ENCODE assay signal across 16 cellular contexts in the genomic region with DNA sequence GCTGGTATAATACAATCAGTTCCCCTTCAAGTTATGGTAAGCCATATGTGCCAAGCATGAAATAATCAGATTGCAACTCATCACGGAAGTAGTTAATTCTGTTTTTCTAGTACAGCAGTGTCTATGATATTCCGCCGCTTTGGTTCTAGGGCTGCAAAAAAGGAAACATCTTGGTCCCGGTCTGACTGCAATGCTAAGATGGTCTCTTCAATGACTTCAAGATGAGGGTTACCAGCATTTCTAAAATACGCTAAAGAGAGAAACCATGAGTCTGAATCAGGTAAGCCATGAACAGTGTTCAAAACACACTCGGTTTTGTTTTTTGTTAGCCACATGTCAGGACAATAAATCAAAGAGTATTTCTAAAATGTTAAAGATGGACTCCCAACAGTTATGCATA. TPM values are rescaled to one million over a fixed set of nuclear protein-coding genes. Genes with fewer than 3 reads are reported as not detected.
DNase-seq lines count a peak whose midpoint lies in the region; ATAC-seq and TF ChIP-seq lines count a peak whose summit lies in the region.
"Had no signal": no experiment of that assay in that cellular context is flagged by ENCODE, and none has a peak within 500 bp of the region (broad histone marks: within the 10 kb centered on the region; RNA-seq: fewer than 3 reads in every experiment).

No MANE protein-coding gene starts in this region.

- WGBS in esophagus muscularis mucosa, result 61% methylated on average over 6 of the region's 6 CpGs

- no peak for TF ChIP-seq EP300 in esophagus muscularis mucosa (IDR thresholded peaks at IDR 0.05)

- no peak overlapping the region for H3K27ac ChIP-seq in esophagus muscularis mucosa (replicated peaks in 1 of 4)
- H3K27ac ChIP-seq: left ventricle myocardium inferior, psoas muscle, thoracic aorta had no signal

- TF ChIP-seq CTCF in AG10803 (conservative IDR thresholded peaks at IDR 0.05; ENCODE audit: low read length), result no peak
- TF ChIP-seq CTCF in esophagus muscularis mucosa (IDR thresholded peaks at IDR 0.05), result no peak

- no peak for TF ChIP-seq POLR2A in esophagus muscularis mucosa (IDR thresholded peaks at IDR 0.05; ENCODE audit: low read depth)

- H3K9me3 ChIP-seq in esophagus muscularis mucosa, result no peaks in the 10 kb centered on the region
- H3K9me3 ChIP-seq: left ventricle myocardium inferior, psoas muscle, thoracic aorta had no signal

- no peak overlapping the region for H3K4me3 ChIP-seq in AG10803 (ENCODE audit: low read length)
- no peak overlapping the region for H3K4me3 ChIP-seq in esophagus muscularis mucosa
- H3K4me3 ChIP-seq: left ventricle myocardium inferior, psoas muscle, thoracic aorta had no signal

- H3K4me1 ChIP-seq in esophagus muscularis mucosa, result peaks cover 4 to 16% (median 15%) of the 10 kb centered on the region in 4 donors

- H3K36me3 ChIP-seq in esophagus muscularis mucosa, result peaks cover 0 to 21% (median 13%) of the 10 kb centered on the region in 4 donors

- DNase-seq in AG10803 (ENCODE audit: low read depth) (peak; percentile 30), ELR (ENCODE audit: low read depth) (peak; percentile 62), NCI-H345 treated with DMSO at 0.1 percent for 48 hours (lab: John Stamatoyannopoulos, UW; ENCODE audit: unreplicated experiment) (peak; percentile 32), esophagus muscularis mucosa (ENCODE audit: extremely low spot score) (peak; percentile 42), occipital lobe (lab: John Stamatoyannopoulos, UW) (no peak), NCI-H2029 treated with DMSO at 0.1 percent for 48 hours (lab: John Stamatoyannopoulos, UW) (no peak)
- DNase-seq: GF-D8, left ventricle myocardium inferior, NCI-H187, psoas muscle had no signal

- H3K27me3 ChIP-seq in esophagus muscularis mucosa, result peaks cover 0 to 26% (median 16%) of the 10 kb centered on the region in 4 donors

- intact Hi-C loops in esophagus muscularis mucosa (cut with DNase I), result loop anchor here (10.0 kb wide), 1 partner anchor 623 kb away; a partner anchor contains a TSS

- no peak for ATAC-seq in GM19328 (IDR thresholded peaks at IDR 0.05; ENCODE audit: unreplicated experiment)
- ATAC-seq: naive thymus-derived CD4-positive, alpha-beta T cell; psoas muscle had no signal

RNA-seq across cellular contexts. Expression of a gene that starts 3.2 kb away (rescaled TPM):
- total RNA-seq in esophagus muscularis mucosa, result not detected
- not detected for total RNA-seq in occipital lobe
- total RNA-seq: activated T-helper 2 cell treated with anti-CD3 and anti-CD28 coated beads, Interferon-gamma antibody, Interleukin-2, Interleukin-4, amounts not matched to agents 10 μg/mL and 5 μg/mL and 100 μg/mL, durations not matched to agents 14 hours and 24 hours and 36 hours; CD4-positive, CD25-positive, alpha-beta regulatory T cell; H1; left ventricle myocardium inferior; naive thymus-derived CD4-positive, alpha-beta T cell; psoas muscle; thoracic aorta had no signal

Comparison
In these comparisons a context has a peak if more than half of its experiments do, and no peak if none do; other contexts are left out.
1. DNase-seq: peak in AG10803 (single experiment), ELR (single experiment), NCI-H345 treated with DMSO at 0.1 percent for 48 hours (single experiment) and esophagus muscularis mucosa (single experiment); none in occipital lobe (single experiment) and NCI-H2029 treated with DMSO at 0.1 percent for 48 hours (single experiment).